15 cellular contexts compared by ENCODE assay signal in the genomic region with DNA sequence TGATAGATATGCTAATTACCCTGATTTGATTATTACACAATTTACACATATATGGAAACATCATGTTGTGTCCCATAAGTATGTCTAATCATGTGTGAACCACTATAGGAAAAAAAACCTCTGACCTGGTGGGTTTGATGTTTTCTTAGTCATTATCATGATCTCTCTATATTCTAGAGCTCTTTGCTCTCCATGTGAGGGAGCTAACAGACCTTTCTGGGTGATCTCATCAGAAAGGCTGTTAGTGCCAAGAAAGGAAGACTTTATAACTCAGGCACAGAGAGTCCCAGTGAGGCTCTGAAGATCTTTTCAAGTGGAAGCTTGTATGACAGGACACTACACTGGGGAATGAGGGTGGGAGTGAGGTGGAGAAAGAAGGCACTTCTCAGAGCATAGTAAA.
DNase-seq lines count a peak whose midpoint lies in the region; ATAC-seq and TF ChIP-seq lines count a peak whose summit lies in the region.
"Had no signal": no experiment of that assay in that cellular context is flagged by ENCODE, and none has a peak within 500 bp of the region (broad histone marks: within the 10 kb centered on the region; RNA-seq: fewer than 3 reads in every experiment).

No MANE protein-coding gene starts in this region.

- BruUV-seq in IMR-90 (replicated peaks; lab: Mats Ljungman, UMichigan) (no TSS peak), mammary epithelial cell (replicated peaks; lab: Mats Ljungman, UMichigan) (no TSS peak)

- no peak overlapping the region for H3K4me3 ChIP-seq in IMR-90 (ENCODE audit: insufficient read depth, low read depth, low read length)
- no peak overlapping the region for H3K4me3 ChIP-seq in mammary epithelial cell (replicated peaks in 1 of 3; ENCODE audit: insufficient read depth in 1 of 3, low read depth in 2 of 3, low read length in 3 of 3)
- no peak overlapping the region for H3K4me3 ChIP-seq in gastrocnemius medialis
- no peak overlapping the region for H3K4me3 ChIP-seq in BE2C (ENCODE audit: low read depth, low read length)
- H3K4me3 ChIP-seq in esophagus squamous epithelium = no peak overlapping the region
- H3K4me3 ChIP-seq: adrenal gland, ovary, stomach had no signal

- H4K20me1 ChIP-seq in IMR-90 (ENCODE audit: insufficient read depth, low read length) (no peaks in the 10 kb centered on the region), mammary epithelial cell (ENCODE audit: insufficient read depth, low read length) (no peaks in the 10 kb centered on the region)

- no peaks in the 10 kb centered on the region for H3K36me3 ChIP-seq in IMR-90 (ENCODE audit: control insufficient read depth, insufficient read depth, low read length)
- no peaks in the 10 kb centered on the region for H3K36me3 ChIP-seq in mammary epithelial cell (ENCODE audit: insufficient read depth, low read length)
- no peaks in the 10 kb centered on the region for H3K36me3 ChIP-seq in gastrocnemius medialis
- no peaks in the 10 kb centered on the region for H3K36me3 ChIP-seq in BE2C
- no peaks in the 10 kb centered on the region for H3K36me3 ChIP-seq in esophagus squamous epithelium
- H3K36me3 ChIP-seq: adrenal gland, ovary, stomach had no signal

- H3K9me1 ChIP-seq in IMR-90 (ENCODE audit: insufficient read depth, low read length) = no peaks in the 10 kb centered on the region

- H2AFZ ChIP-seq in IMR-90 (replicated peaks; ENCODE audit: low read length, poor library complexity) = no peak overlapping the region
- no peak overlapping the region for H2AFZ ChIP-seq in mammary epithelial cell (ENCODE audit: low read depth, low read length)

- peak; percentile 90 for ATAC-seq in IMR-90 (ENCODE audit: low read depth)
- no peak for ATAC-seq in gastrocnemius medialis

- TF ChIP-seq RAD21 in IMR-90 (IDR thresholded peaks at IDR 0.05; ENCODE audit: low read length) = peak; percentile 48

- H2AK9ac ChIP-seq in IMR-90 (replicated peaks; ENCODE audit: low read depth, low read length, poor library complexity) = no peak overlapping the region

- H2BK120ac ChIP-seq in IMR-90 (ENCODE audit: low read depth, low read length) = no peak overlapping the region

- H3K27ac ChIP-seq in IMR-90 (ENCODE audit: insufficient read depth, low read length) = no peak overlapping the region
- H3K27ac ChIP-seq in mammary epithelial cell (ENCODE audit: insufficient read depth, low read depth, low read length) = no peak overlapping the region
- no peak overlapping the region for H3K27ac ChIP-seq in gastrocnemius medialis
- H3K27ac ChIP-seq in esophagus squamous epithelium = no peak overlapping the region
- H3K27ac ChIP-seq: adrenal gland, ovary, stomach had no signal

- 0 out of 2 replicates have a peak overlapping the region, but pooled peaks have one; percentile 22 for H3K14ac ChIP-seq in IMR-90 (replicated peaks; ENCODE audit: low read depth, low read length)

- peak; percentile 42 for TF ChIP-seq CTCF in IMR-90 (conservative IDR thresholded peaks at IDR 0.05; ENCODE audit: low read depth, low read length)
- peak in 1 of 2 donors; percentile 44 for TF ChIP-seq CTCF in mammary epithelial cell (conservative IDR thresholded peaks at IDR 0.05 in 1 of 2, IDR thresholded peaks at IDR 0.05 in 1 of 2; ENCODE audit: extremely low read depth in 1 of 2, insufficient read depth in 1 of 2, low read depth in 1 of 2, low read length in 2 of 2)
- TF ChIP-seq CTCF in gastrocnemius medialis (IDR thresholded peaks at IDR 0.05 in 4 of 5, conservative IDR thresholded peaks at IDR 0.05 in 1 of 5) = no peak
- TF ChIP-seq CTCF in BE2C (IDR thresholded peaks at IDR 0.05; ENCODE audit: low read depth, low read length) = no peak
- no peak for TF ChIP-seq CTCF in esophagus squamous epithelium (IDR thresholded peaks at IDR 0.05)

- H3K4ac ChIP-seq in IMR-90 (ENCODE audit: low read depth, low read length) = no peak overlapping the region

- no peaks in the 10 kb centered on the region for H3K9me3 ChIP-seq in IMR-90 (ENCODE audit: control insufficient read depth, insufficient read depth, low read length)
- H3K9me3 ChIP-seq in mammary epithelial cell (replicated peaks; ENCODE audit: insufficient read depth, low read length) = no peaks in the 10 kb centered on the region
- H3K9me3 ChIP-seq in gastrocnemius medialis = no peaks in the 10 kb centered on the region
- no peaks in the 10 kb centered on the region for H3K9me3 ChIP-seq in BE2C
- no peaks in the 10 kb centered on the region for H3K9me3 ChIP-seq in esophagus squamous epithelium
- H3K9me3 ChIP-seq: adrenal gland, ovary, stomach had no signal

- H4K91ac ChIP-seq in IMR-90 (ENCODE audit: insufficient read depth, low read depth, low read length) = no peak overlapping the region

- no peak overlapping the region for H4K5ac ChIP-seq in IMR-90 (ENCODE audit: low read depth, low read length)

- no peaks in the 10 kb centered on the region for H3K4me1 ChIP-seq in IMR-90 (ENCODE audit: control insufficient read depth, insufficient read depth, low read length)
- H3K4me1 ChIP-seq in mammary epithelial cell (ENCODE audit: insufficient read depth, low read length) = no peaks in the 10 kb centered on the region
- no peaks in the 10 kb centered on the region for H3K4me1 ChIP-seq in gastrocnemius medialis
- no peaks in the 10 kb centered on the region for H3K4me1 ChIP-seq in BE2C
- H3K4me1 ChIP-seq in esophagus squamous epithelium = no peaks in the 10 kb centered on the region
- H3K4me1 ChIP-seq: adrenal gland, stomach had no signal

- intact Hi-C loops in IMR-90 (cut with micrococcal nuclease) (no loop called here), mammary epithelial cell (cut with micrococcal nuclease) (loop anchor here (1.0 to 5.0 kb wide), 3 partner anchors 216 to 510 kb away; no protein-coding TSS in a partner anchor), gastrocnemius medialis (cut with DNase I; ENCODE audit: low total_unique reads) (no loop called here), esophagus squamous epithelium (cut with DNase I) (no loop called here)

- no peak overlapping the region for H3K56ac ChIP-seq in IMR-90 (ENCODE audit: extremely low read depth, insufficient read depth, low read length)

- H3K79me2 ChIP-seq in mammary epithelial cell (ENCODE audit: insufficient read depth, low read length) = no peaks in the 10 kb centered on the region

- peak; percentile 43 for DNase-seq in AG08396 (ENCODE audit: low spot score)
- peak; percentile 76 for DNase-seq in IMR-90
- peak; percentile 49 for DNase-seq in mammary epithelial cell
- peak; percentile 18 to 54 for DNase-seq in lung microvascular endothelial cell (ENCODE audit: low read depth in 2 of 2)
- no peak for DNase-seq in gastrocnemius medialis
- no peak for DNase-seq in BE2C
- DNase-seq in esophagus squamous epithelium (lab: John Stamatoyannopoulos, UW) = no peak
- DNase-seq in effector CD8-positive, alpha-beta T cell (lab: John Stamatoyannopoulos, UW) = no peak
- DNase-seq: activated CD8-positive, alpha-beta memory T cell treated with anti-CD3 and anti-CD28 coated beads, Interleukin-2, amount 50 U/mL, for 4 hours; adrenal gland; NCI-H526 treated with DMSO at 0.1 percent for 48 hours; ovary; stimulated activated CD4-positive, alpha-beta T cell treated with anti-CD3 and anti-CD28 coated beads, Interleukin-2, amount 100 ng/mL, for 48 hours; stomach; T-helper 2 cell had no signal

- H2BK5ac ChIP-seq in IMR-90 (ENCODE audit: low read depth, low read length, poor library complexity, severe bottlenecking) = no peak overlapping the region

- peak overlapping the region; percentile 64; the same call in 1 of the 2 replicates for H3K18ac ChIP-seq in IMR-90 (ENCODE audit: low read depth, low read length)

- 0 out of 2 replicates have a peak overlapping the region, but pooled peaks have one; percentile 20 for H2BK20ac ChIP-seq in IMR-90 (ENCODE audit: low read depth, low read length)

- no peak overlapping the region for H3K9ac ChIP-seq in IMR-90 (ENCODE audit: low read depth, low read length)
- H3K9ac ChIP-seq in mammary epithelial cell (ENCODE audit: insufficient read depth, low read length) = no peak overlapping the region

- H4K8ac ChIP-seq in IMR-90 (ENCODE audit: low read depth in 2 of 2, low read length in 2 of 2) = no peak overlapping the region

- H3K79me1 ChIP-seq in IMR-90 (ENCODE audit: low read depth in 1 of 2, low read length in 2 of 2) = no peaks in the 10 kb centered on the region

- dilution Hi-C loops in IMR-90 (cut with HindIII; ENCODE audit: low sequenced_read_pairs, unreplicated experiment) (no loop called here), mammary epithelial cell (cut with HindIII; ENCODE audit: low sequenced_read_pairs) (no loop called here)

- no peak overlapping the region for H3K23ac ChIP-seq in IMR-90 (ENCODE audit: low read depth, low read length)

- CTCF ChIA-PET in IMR-90 (lab: Yijun Ruan, JAX) (interaction anchor here (0.9 to 1.7 kb wide), 4 partner anchors 9 to 216 kb away, joined by 3 to 7 read pairs (median 4); no protein-coding TSS in a partner anchor), mammary epithelial cell (lab: Charles Lee; ENCODE audit: low non-redundant PET) (interaction anchor here (0.5 to 0.9 kb wide), 2 partner anchors 216 to 845 kb away, joined by 3 read pairs; no protein-coding TSS in a partner anchor)

- POLR2A ChIA-PET in IMR-90 (lab: Charles Lee; ENCODE audit: unreplicated experiment) = no interaction called here

- H2BK15ac ChIP-seq in IMR-90 (ENCODE audit: low read depth, low read length) = 0 out of 3 replicates have a peak overlapping the region, but pooled peaks have one; percentile 55

- in situ Hi-C loops in IMR-90 (cut with MboI; ENCODE audit: low sequenced_read_pairs) (loop anchor here (10.0 kb wide), 1 partner anchor 207 kb away; no protein-coding TSS in a partner anchor), mammary epithelial cell (cut with MboI; ENCODE audit: low sequenced_read_pairs in 2 of 2) (no loop called here), gastrocnemius medialis (cut with MboI; ENCODE audit: low sequenced_read_pairs in 4 of 4) (no loop called here)

- H3K4me2 ChIP-seq in IMR-90 (ENCODE audit: low read depth, low read length) (no peak overlapping the region), mammary epithelial cell (ENCODE audit: insufficient read depth, low read depth, low read length) (no peak overlapping the region)

- H3K27me3 ChIP-seq in IMR-90 (ENCODE audit: control insufficient read depth, insufficient read depth, low read length) = no peaks in the 10 kb centered on the region
- H3K27me3 ChIP-seq in mammary epithelial cell (ENCODE audit: insufficient read depth, low read length) = no peaks in the 10 kb centered on the region
- H3K27me3 ChIP-seq in gastrocnemius medialis = no peaks in the 10 kb centered on the region
- H3K27me3 ChIP-seq in BE2C = no peaks in the 10 kb centered on the region
- no peaks in the 10 kb centered on the region for H3K27me3 ChIP-seq in esophagus squamous epithelium
- H3K27me3 ChIP-seq: ovary, stomach had no signal

- H2AK5ac ChIP-seq in IMR-90 (ENCODE audit: low read depth, low read length) = no peak overlapping the region

- TF ChIP-seq POLR2A in IMR-90 (IDR thresholded peaks at IDR 0.05; ENCODE audit: low read depth, low read length) = no peak
- TF ChIP-seq POLR2A in gastrocnemius medialis (IDR thresholded peaks at IDR 0.05) = no peak
- no peak for TF ChIP-seq POLR2A in esophagus squamous epithelium (IDR thresholded peaks at IDR 0.05)

TF ChIP-seq in IMR-90, 13 proteins besides CTCF, POLR2A, EP300 and RAD21:
- TF ChIP-seq CHD1 (IDR thresholded peaks at IDR 0.05; ENCODE audit: low read depth, low read length) (no peak), MAZ (IDR thresholded peaks at IDR 0.05; ENCODE audit: borderline replicate concordance, low read depth, low read length) (no peak), SMC3 (IDR thresholded peaks at IDR 0.05; ENCODE audit: low read depth, low read length) (peak; percentile 17; the same call in 1 of the 2 replicates)

Comparison
In these comparisons a context has a peak if more than half of its experiments do, and no peak if none do; other contexts are left out.
1. DNase-seq: peak in AG08396 (single experiment), IMR-90 (single experiment), mammary epithelial cell (single experiment) and lung microvascular endothelial cell (2 of 2); none in gastrocnemius medialis (0 of 2), BE2C (single experiment), esophagus squamous epithelium (single experiment) and effector CD8-positive, alpha-beta T cell (single experiment).